Comparison of ENCODE assay signal across 1 cellular context in the genomic region with DNA sequence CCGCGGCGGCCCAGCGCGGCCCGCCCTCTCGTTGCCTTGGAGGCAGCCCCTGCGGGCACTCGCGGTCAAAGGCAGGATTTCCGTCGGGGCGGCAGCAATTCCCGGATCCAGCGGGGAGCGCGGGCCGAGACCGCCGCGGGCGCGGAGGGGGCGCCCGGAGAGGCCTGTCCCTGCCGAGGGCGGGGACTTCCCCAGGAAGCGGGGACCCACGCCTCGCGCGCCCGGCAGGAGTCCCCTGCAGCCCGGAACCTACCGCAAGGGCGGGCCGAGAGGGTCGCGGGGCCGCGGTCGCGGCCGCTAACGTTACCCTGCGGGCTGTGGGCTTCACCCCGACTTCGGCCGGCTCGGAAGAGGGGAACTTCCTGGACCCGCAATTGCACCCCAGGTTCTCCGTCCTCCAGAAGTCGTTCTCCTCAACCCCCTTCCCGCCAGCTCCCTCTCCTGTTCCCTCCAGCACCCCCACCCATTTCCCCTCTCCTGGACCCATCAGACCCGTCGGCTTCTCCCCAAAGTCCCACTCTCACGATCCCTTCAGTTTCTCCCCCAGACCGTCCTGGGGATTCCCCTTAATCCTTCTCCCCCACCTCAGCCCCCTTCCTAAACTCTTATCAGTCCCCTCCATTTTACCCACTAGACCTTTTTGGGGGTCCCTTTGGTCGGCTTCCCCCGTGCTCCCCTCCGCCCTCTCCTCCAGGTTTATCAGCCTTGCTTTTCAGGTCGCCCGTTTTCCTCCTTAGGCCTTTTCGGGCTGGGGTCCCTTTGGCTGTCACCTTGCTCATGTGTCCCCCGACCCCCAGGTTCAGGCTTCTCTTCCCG.
TF ChIP-seq lines count a peak whose summit lies in the region.

No MANE protein-coding gene starts in this region.

TF ChIP-seq in HEK293T, 16 proteins besides CTCF, POLR2A, EP300 and RAD21 (continued from another document):
- TF ChIP-seq L3MBTL2 (conservative IDR thresholded peaks at IDR 0.05), result no peak
- no peak for TF ChIP-seq CTBP1 (IDR thresholded peaks at IDR 0.05; ENCODE audit: borderline replicate concordance)
- TF ChIP-seq HDGF (IDR thresholded peaks at IDR 0.05; ENCODE audit: borderline replicate concordance), result no peak
